In the genomic region with DNA sequence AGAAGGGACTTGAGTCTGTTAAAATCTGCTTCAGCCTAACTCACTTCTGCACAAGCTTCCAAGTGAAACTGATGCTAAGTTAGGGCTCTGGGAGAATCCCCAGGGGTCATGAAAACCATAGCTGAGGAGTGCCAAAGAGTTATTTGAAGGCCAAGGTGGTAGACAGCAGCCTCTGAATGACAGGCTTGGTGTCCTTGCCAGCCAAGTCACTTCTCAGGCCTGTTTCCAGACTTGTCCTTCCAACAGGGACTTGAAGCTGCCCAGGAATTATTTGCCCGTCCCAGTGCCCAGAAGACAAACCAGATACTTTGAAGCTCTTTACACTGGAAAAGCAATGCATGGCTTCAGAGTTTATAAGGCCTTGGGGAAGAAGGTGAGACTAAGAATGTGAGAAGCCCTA, we compare ENCODE assay signal across 9 cellular contexts. TPM values are rescaled to one million over a fixed set of nuclear protein-coding genes. Genes with fewer than 3 reads are reported as not detected.
"Had no signal": no experiment of that assay in that cellular context is flagged by ENCODE, and none has a peak within 500 bp of the region (broad histone marks: within the 10 kb centered on the region; RNA-seq: fewer than 3 reads in every experiment).

No MANE protein-coding gene starts in this region.

- H3K4me3 ChIP-seq: GM23248, HAP-1 had no signal

- H3K36me3 ChIP-seq: HAP-1 had no signal

- H3K27ac ChIP-seq: GM23248, HL-60 had no signal

- DNase-seq: GM23248, GOT3, H7, HFFc6, KBM-7 had no signal

- H3K9ac ChIP-seq: GM23248 had no signal

- H3K4me1 ChIP-seq: HAP-1 had no signal

RNA-seq across cellular contexts. Expression of a gene that starts 48.7 kb away (rescaled TPM):
- total RNA-seq: HepG2, HT1080 had no signal
